28 cellular contexts compared by ENCODE assay signal in genomic region chr7:158391541-158391940, GRCh38.
"Had no signal": no experiment of that assay in that cellular context is flagged by ENCODE, and none has a peak within 500 bp of the region (broad histone marks: within the 10 kb centered on the region; RNA-seq: fewer than 3 reads in every experiment).

No MANE protein-coding gene starts in this region.

- H3K4me1 ChIP-seq: ascending aorta, esophagus muscularis mucosa, foreskin keratinocyte, gastroesophageal sphincter had no signal

- H3K4me3 ChIP-seq: ascending aorta, esophagus muscularis mucosa, gastroesophageal sphincter had no signal

- H3K4me1 Mint-ChIP-seq: activated CD4-positive, alpha-beta memory T cell treated with anti-CD3 and anti-CD28 coated beads, Interleukin-2, amount 10 ng/mL, durations not matched to agents 7 days and 5 days; activated CD4-positive, alpha-beta T cell treated with anti-CD3 and anti-CD28 coated beads, Interleukin-2, amount 10 ng/mL, durations not matched to agents 7 days and 5 days; activated naive CD4-positive, alpha-beta T cell treated with anti-CD3 and anti-CD28 coated beads, Interleukin-2, amount 10 ng/mL, durations not matched to agents 7 days and 5 days; activated naive CD8-positive, alpha-beta T cell treated with anti-CD3 and anti-CD28 coated beads, Interleukin-2, amount 10 ng/mL, durations not matched to agents 7 days and 5 days; central memory CD8-positive, alpha-beta T cell had no signal

- H3K4me3 Mint-ChIP-seq: activated CD4-positive, alpha-beta memory T cell treated with anti-CD3 and anti-CD28 coated beads, Interleukin-2, amount 10 ng/mL, durations not matched to agents 7 days and 5 days; activated CD4-positive, alpha-beta T cell treated with anti-CD3 and anti-CD28 coated beads, Interleukin-2, amount 10 ng/mL, durations not matched to agents 7 days and 5 days; activated naive CD4-positive, alpha-beta T cell treated with anti-CD3 and anti-CD28 coated beads, Interleukin-2, amount 10 ng/mL, durations not matched to agents 7 days and 5 days; activated naive CD8-positive, alpha-beta T cell treated with anti-CD3 and anti-CD28 coated beads, Interleukin-2, amount 10 ng/mL, durations not matched to agents 7 days and 5 days; activated T-cell treated with anti-CD3 and anti-CD28 coated beads, Interleukin-2, amount 50 U/mL, for 24 hours; activated T-cell treated with anti-CD3 and anti-CD28 coated beads, Interleukin-2, amount 50 U/mL, for 72 hours; brain; central memory CD8-positive, alpha-beta T cell; effector memory CD8-positive, alpha-beta T cell; WTC11 had no signal

- H3K36me3 ChIP-seq: ascending aorta, esophagus muscularis mucosa, gastroesophageal sphincter had no signal

- H3K27ac Mint-ChIP-seq: activated CD4-positive, alpha-beta memory T cell treated with anti-CD3 and anti-CD28 coated beads, Interleukin-2, amount 10 ng/mL, durations not matched to agents 7 days and 5 days; activated CD4-positive, alpha-beta T cell treated with anti-CD3 and anti-CD28 coated beads, Interleukin-2, amount 10 ng/mL, durations not matched to agents 7 days and 5 days; activated naive CD4-positive, alpha-beta T cell treated with anti-CD3 and anti-CD28 coated beads, Interleukin-2, amount 10 ng/mL, durations not matched to agents 7 days and 5 days; activated naive CD4-positive, alpha-beta T cell treated with anti-CD3 and anti-CD28 coated beads, Interleukin-2, amount 50 U/mL, for 72 hours; activated naive CD8-positive, alpha-beta T cell treated with anti-CD3 and anti-CD28 coated beads, Interleukin-2, amount 10 ng/mL, durations not matched to agents 7 days and 5 days; activated T-cell treated with anti-CD3 and anti-CD28 coated beads, Interleukin-2, amount 50 U/mL, for 24 hours; activated T-cell treated with anti-CD3 and anti-CD28 coated beads, Interleukin-2, amount 50 U/mL, for 72 hours; effector memory CD8-positive, alpha-beta T cell; WTC11 had no signal

- H3K27me3 ChIP-seq: ascending aorta, foreskin keratinocyte had no signal

- H3K27me3 Mint-ChIP-seq: activated CD4-positive, alpha-beta memory T cell treated with anti-CD3 and anti-CD28 coated beads, Interleukin-2, amount 10 ng/mL, durations not matched to agents 7 days and 5 days; activated CD4-positive, alpha-beta T cell treated with anti-CD3 and anti-CD28 coated beads, Interleukin-2, amount 10 ng/mL, durations not matched to agents 7 days and 5 days; activated naive CD4-positive, alpha-beta T cell treated with anti-CD3 and anti-CD28 coated beads, Interleukin-2, amount 10 ng/mL, durations not matched to agents 7 days and 5 days; activated naive CD8-positive, alpha-beta T cell treated with anti-CD3 and anti-CD28 coated beads, Interleukin-2, amount 10 ng/mL, durations not matched to agents 7 days and 5 days had no signal

- H3K36me3 Mint-ChIP-seq: activated naive CD4-positive, alpha-beta T cell treated with anti-CD3 and anti-CD28 coated beads, Interleukin-2, amount 10 ng/mL, durations not matched to agents 7 days and 5 days; activated naive CD4-positive, alpha-beta T cell treated with anti-CD3 and anti-CD28 coated beads, Interleukin-2, amount 50 U/mL, for 72 hours; activated naive CD8-positive, alpha-beta T cell treated with anti-CD3 and anti-CD28 coated beads, Interleukin-2, amount 10 ng/mL, durations not matched to agents 7 days and 5 days; brain; WTC11 had no signal

- H3K9me3 Mint-ChIP-seq: activated CD4-positive, alpha-beta memory T cell treated with anti-CD3 and anti-CD28 coated beads, Interleukin-2, amount 10 ng/mL, durations not matched to agents 7 days and 5 days; activated CD4-positive, alpha-beta T cell treated with anti-CD3 and anti-CD28 coated beads, Interleukin-2, amount 10 ng/mL, durations not matched to agents 7 days and 5 days; activated naive CD4-positive, alpha-beta T cell treated with anti-CD3 and anti-CD28 coated beads, Interleukin-2, amount 50 U/mL, for 72 hours; activated naive CD8-positive, alpha-beta T cell treated with anti-CD3 and anti-CD28 coated beads, Interleukin-2, amount 10 ng/mL, durations not matched to agents 7 days and 5 days; activated T-cell treated with anti-CD3 and anti-CD28 coated beads, Interleukin-2, amount 50 U/mL, for 24 hours; activated T-cell treated with anti-CD3 and anti-CD28 coated beads, Interleukin-2, amount 50 U/mL, for 72 hours; central memory CD8-positive, alpha-beta T cell; effector memory CD8-positive, alpha-beta T cell; WTC11 had no signal

- DNase-seq: activated CD4-positive, alpha-beta memory T cell treated with anti-CD3 and anti-CD28 coated beads, Interleukin-2, amount 10 ng/mL, durations not matched to agents 7 days and 5 days; activated CD4-positive, alpha-beta T cell treated with anti-CD3 and anti-CD28 coated beads for 1 hour; activated CD4-positive, alpha-beta T cell treated with anti-CD3 and anti-CD28 coated beads for 4 hours; activated CD4-positive, alpha-beta T cell treated with anti-CD3 and anti-CD28 coated beads, Interleukin-2, amount 10 ng/mL, durations not matched to agents 7 days and 5 days; activated CD4-positive, alpha-beta T cell treated with anti-CD3 and anti-CD28 coated beads, Interleukin-2, amount 50 U/mL, for 4 hours; activated CD8-positive, alpha-beta memory T cell treated with anti-CD3 and anti-CD28 coated beads, Interleukin-2, amount 50 U/mL, for 48 hours; activated gamma-delta T cell; activated naive CD4-positive, alpha-beta T cell; activated naive CD4-positive, alpha-beta T cell treated with anti-CD3 and anti-CD28 coated beads, Interleukin-2, amount 10 ng/mL, durations not matched to agents 7 days and 5 days; activated naive CD8-positive, alpha-beta T cell treated with anti-CD3 and anti-CD28 coated beads, Interleukin-2, amount 10 ng/mL, durations not matched to agents 7 days and 5 days; activated T-cell treated with anti-CD3 and anti-CD28 coated beads for 4 hours; activated T-cell treated with anti-CD3 and anti-CD28 coated beads, Interleukin-2, amount 50 U/mL, for 24 hours; activated T-cell treated with anti-CD3 and anti-CD28 coated beads, Interleukin-2, amount 50 U/mL, for 72 hours; cortex of kidney; dermis blood vessel endothelial cell; effector CD4-positive, alpha-beta T cell; effector memory CD8-positive, alpha-beta T cell; erythroblast; foreskin keratinocyte; T-helper 2 cell had no signal

- H3K27ac ChIP-seq: ascending aorta, esophagus muscularis mucosa, foreskin keratinocyte, gastroesophageal sphincter, VCaP had no signal

- H3K9me3 ChIP-seq: ascending aorta, esophagus muscularis mucosa, gastroesophageal sphincter had no signal

- ATAC-seq: activated naive CD4-positive, alpha-beta T cell treated with anti-CD3 and anti-CD28 coated beads, Interleukin-2, amount 50 U/mL, for 72 hours; activated T-cell treated with anti-CD3 and anti-CD28 coated beads, Interleukin-2, amount 50 U/mL, for 72 hours; effector memory CD8-positive, alpha-beta T cell; foreskin keratinocyte; gastroesophageal sphincter; WTC11 had no signal
